26 cellular contexts compared by ENCODE assay signal in the genomic region with DNA sequence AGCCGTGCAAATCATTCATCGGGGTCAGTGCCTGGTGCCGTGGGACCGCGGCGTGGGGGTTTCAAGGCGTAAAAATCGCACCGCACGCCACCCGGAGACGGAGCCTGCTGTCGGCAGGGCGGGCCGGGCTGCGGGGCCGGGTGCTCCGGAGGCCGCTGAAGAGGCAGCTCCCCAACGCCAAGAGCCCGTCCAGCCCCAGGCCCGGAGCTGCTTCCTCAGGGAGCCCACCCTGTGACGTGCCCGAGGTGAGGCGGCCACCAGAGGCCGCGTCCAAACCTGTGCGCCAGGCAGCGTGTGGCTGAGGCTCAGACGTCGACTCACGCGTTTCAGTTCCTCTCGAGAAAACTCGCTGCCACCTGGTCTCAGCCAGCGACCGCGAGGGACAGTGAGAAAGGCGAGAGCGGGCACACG.
A peak's percentile ranks its signal among the peaks of the same experiment; 100 is the strongest.
DNase-seq lines count a peak whose midpoint lies in the region; ATAC-seq and TF ChIP-seq lines count a peak whose summit lies in the region.
"Had no signal": no experiment of that assay in that cellular context is flagged by ENCODE, and none has a peak within 500 bp of the region (broad histone marks: within the 10 kb centered on the region; RNA-seq: fewer than 3 reads in every experiment).

No MANE protein-coding gene starts in this region.

- H3K9me3 Mint-ChIP-seq in activated naive CD8-positive, alpha-beta T cell treated with anti-CD3 and anti-CD28 coated beads, Interleukin-2, amount 10 ng/mL, durations not matched to agents 7 days and 5 days, result peaks cover 10% of the 10 kb centered on the region
- peaks cover 22% of the 10 kb centered on the region for H3K9me3 Mint-ChIP-seq in activated naive CD8-positive, alpha-beta T cell treated with anti-CD3 and anti-CD28 coated beads, Interleukin-2, amount 50 U/mL, for 24 hours
- H3K9me3 Mint-ChIP-seq in chondrocyte (ENCODE audit: low read depth), result peaks cover 12% of the 10 kb centered on the region

- no peak overlapping the region for H3K27ac Mint-ChIP-seq in activated naive CD8-positive, alpha-beta T cell treated with anti-CD3 and anti-CD28 coated beads, Interleukin-2, amount 10 ng/mL, durations not matched to agents 7 days and 5 days
- H3K27ac Mint-ChIP-seq in activated naive CD8-positive, alpha-beta T cell treated with anti-CD3 and anti-CD28 coated beads, Interleukin-2, amount 50 U/mL, for 24 hours, result no peak overlapping the region
- H3K27ac Mint-ChIP-seq in chondrocyte (ENCODE audit: unreplicated experiment), result no peak overlapping the region
- H3K27ac Mint-ChIP-seq: activated naive CD8-positive, alpha-beta T cell treated with anti-CD3 and anti-CD28 coated beads for 36 hours; H9; nephron; T-helper 17 cell had no signal

- H3K27me3 ChIP-seq in left lung (no peaks in the 10 kb centered on the region), spleen (replicated peaks in 1 of 7) (no peaks in the 10 kb centered on the region), BE2C (no peaks in the 10 kb centered on the region)
- H3K27me3 ChIP-seq: cardiac muscle cell, pancreas, tibial nerve had no signal

- WGBS in spleen, 5 donors, result 93 to 98% (median 96%) methylated on average over 25 to 41 of the region's 41 CpGs

- ATAC-seq in activated naive CD8-positive, alpha-beta T cell treated with anti-CD3 and anti-CD28 coated beads, Interleukin-2, amount 10 ng/mL, durations not matched to agents 7 days and 5 days (ENCODE audit: low read depth), result no peak
- no peak for ATAC-seq in activated naive CD8-positive, alpha-beta T cell treated with anti-CD3 and anti-CD28 coated beads, Interleukin-2, amount 50 U/mL, for 24 hours
- ATAC-seq in left lung (no peak), HG02588 (IDR thresholded peaks at IDR 0.05; ENCODE audit: unreplicated experiment) (no peak)
- ATAC-seq: GM12878, pancreas, PC-3, SK-N-SH treated with all-trans-retinoic acid at 6 μM for 48 hours, T-helper 17 cell had no signal

- peaks cover 42% of the 10 kb centered on the region for H3K36me3 Mint-ChIP-seq in activated naive CD8-positive, alpha-beta T cell treated with anti-CD3 and anti-CD28 coated beads, Interleukin-2, amount 10 ng/mL, durations not matched to agents 7 days and 5 days
- H3K36me3 Mint-ChIP-seq in activated naive CD8-positive, alpha-beta T cell treated with anti-CD3 and anti-CD28 coated beads, Interleukin-2, amount 50 U/mL, for 24 hours (ENCODE audit: low read depth), result peaks cover 50% of the 10 kb centered on the region
- H3K36me3 Mint-ChIP-seq in chondrocyte (ENCODE audit: low read depth), result peaks cover 9% of the 10 kb centered on the region

- POLR2A ChIA-PET in activated naive CD8-positive, alpha-beta T cell treated with anti-CD3 and anti-CD28 coated beads, Interleukin-2, amount 10 ng/mL, durations not matched to agents 7 days and 5 days (lab: Charles Lee), result no interaction called here

- H3K9me3 ChIP-seq in left lung, result peaks cover 0 to 27% of the 10 kb centered on the region in 2 donors
- peaks cover 0 to 24% (median 11%) of the 10 kb centered on the region in 8 donors for H3K9me3 ChIP-seq in spleen
- no peaks in the 10 kb centered on the region for H3K9me3 ChIP-seq in BE2C
- H3K9me3 ChIP-seq: pancreas had no signal

- H3K36me3 ChIP-seq in left lung (peaks cover 0 to 23% of the 10 kb centered on the region in 2 donors), spleen (peaks cover 0 to 83% (median 24%) of the 10 kb centered on the region in 6 donors), BE2C (no peaks in the 10 kb centered on the region)
- H3K36me3 ChIP-seq: cardiac muscle cell, pancreas had no signal

- DNase-seq in activated naive CD8-positive, alpha-beta T cell treated with anti-CD3 and anti-CD28 coated beads, Interleukin-2, amount 10 ng/mL, durations not matched to agents 7 days and 5 days, result peak; percentile 21
- DNase-seq in activated naive CD8-positive, alpha-beta T cell treated with anti-CD3 and anti-CD28 coated beads, Interleukin-2, amount 50 U/mL, for 24 hours, result no peak
- peak; percentile 92 for DNase-seq in chondrocyte (ENCODE audit: low spot score)
- DNase-seq in left lung, result peak; percentile 29 to 75
- DNase-seq in spleen, result peak; percentile 67
- no peak for DNase-seq in COLO829 (ENCODE audit: low spot score)
- no peak for DNase-seq in BE2C
- DNase-seq: activated naive CD8-positive, alpha-beta T cell treated with anti-CD3 and anti-CD28 coated beads for 36 hours; DMS153; erythroblast; H9; NCI-H1417 treated with DMSO at 0.1 percent for 48 hours; NCI-H2029 treated with DMSO at 0.1 percent for 48 hours; NCI-H524 treated with DMSO at 0.1 percent for 48 hours; PC-3; retina; stimulated activated CD4-positive, alpha-beta T cell treated with anti-CD3 and anti-CD28 coated beads, Interleukin-2, amount 100 ng/mL, for 48 hours; T-helper 17 cell had no signal

- H3K4me3 Mint-ChIP-seq in activated naive CD8-positive, alpha-beta T cell treated with anti-CD3 and anti-CD28 coated beads, Interleukin-2, amount 10 ng/mL, durations not matched to agents 7 days and 5 days, result no peak overlapping the region
- no peak overlapping the region for H3K4me3 Mint-ChIP-seq in activated naive CD8-positive, alpha-beta T cell treated with anti-CD3 and anti-CD28 coated beads, Interleukin-2, amount 50 U/mL, for 24 hours
- no peak overlapping the region for H3K4me3 Mint-ChIP-seq in chondrocyte (ENCODE audit: unreplicated experiment)
- H3K4me3 Mint-ChIP-seq: activated naive CD8-positive, alpha-beta T cell treated with anti-CD3 and anti-CD28 coated beads for 36 hours; H9; nephron; T-helper 17 cell had no signal

- intact Hi-C loops in left lung (cut with DNase I), result no loop called here
- intact Hi-C loops in spleen (cut with DNase I; ENCODE audit: low total_unique reads), result no loop called here

- no peaks in the 10 kb centered on the region for H3K4me1 ChIP-seq in left lung
- H3K4me1 ChIP-seq in spleen, result peaks cover 8 to 42% (median 18%) of the 10 kb centered on the region in 6 donors
- H3K4me1 ChIP-seq in BE2C, result no peaks in the 10 kb centered on the region
- H3K4me1 ChIP-seq: pancreas had no signal

- H3K27ac ChIP-seq in left lung, result no peak overlapping the region
- no peak overlapping the region for H3K27ac ChIP-seq in spleen
- H3K27ac ChIP-seq: cardiac muscle cell, pancreas, tibial nerve had no signal

- TF ChIP-seq CTCF in chondrocyte (IDR thresholded peaks at IDR 0.05), result no peak
- TF ChIP-seq CTCF in left lung (IDR thresholded peaks at IDR 0.05), result no peak
- TF ChIP-seq CTCF in spleen (IDR thresholded peaks at IDR 0.05 in 8 of 11, conservative IDR thresholded peaks at IDR 0.05 in 3 of 11), result no peak
- no peak for TF ChIP-seq CTCF in BE2C (IDR thresholded peaks at IDR 0.05; ENCODE audit: low read depth, low read length)

- peaks cover 9% of the 10 kb centered on the region for H3K4me1 Mint-ChIP-seq in activated naive CD8-positive, alpha-beta T cell treated with anti-CD3 and anti-CD28 coated beads, Interleukin-2, amount 10 ng/mL, durations not matched to agents 7 days and 5 days
- H3K4me1 Mint-ChIP-seq in activated naive CD8-positive, alpha-beta T cell treated with anti-CD3 and anti-CD28 coated beads, Interleukin-2, amount 50 U/mL, for 24 hours, result peaks cover 43% of the 10 kb centered on the region
- H3K4me1 Mint-ChIP-seq in chondrocyte (ENCODE audit: low read depth), result peaks cover 37% of the 10 kb centered on the region
- H3K4me1 Mint-ChIP-seq: H9 had no signal

- H3K4me3 ChIP-seq in left lung (no peak overlapping the region), spleen (no peak overlapping the region), BE2C (ENCODE audit: low read depth, low read length) (no peak overlapping the region)
- H3K4me3 ChIP-seq: cardiac muscle cell, GM12878, lung, pancreas, tibial nerve had no signal

- TF ChIP-seq POLR2A in spleen (IDR thresholded peaks at IDR 0.05), result no peak

- no peaks in the 10 kb centered on the region for H3K27me3 Mint-ChIP-seq in activated naive CD8-positive, alpha-beta T cell treated with anti-CD3 and anti-CD28 coated beads, Interleukin-2, amount 10 ng/mL, durations not matched to agents 7 days and 5 days
- H3K27me3 Mint-ChIP-seq in activated naive CD8-positive, alpha-beta T cell treated with anti-CD3 and anti-CD28 coated beads, Interleukin-2, amount 50 U/mL, for 24 hours, result no peaks in the 10 kb centered on the region
- H3K27me3 Mint-ChIP-seq in chondrocyte (ENCODE audit: low read depth), result no peaks in the 10 kb centered on the region
- H3K27me3 Mint-ChIP-seq: activated naive CD8-positive, alpha-beta T cell treated with anti-CD3 and anti-CD28 coated beads for 36 hours; T-helper 17 cell had no signal

Comparison
In these comparisons a context has a peak if more than half of its experiments do, and no peak if none do; other contexts are left out.
1. DNase-seq: peak in activated naive CD8-positive, alpha-beta T cell treated with anti-CD3 and anti-CD28 coated beads, Interleukin-2, amount 10 ng/mL, durations not matched to agents 7 days and 5 days (single experiment), chondrocyte (single experiment), left lung (2 of 2) and spleen (single experiment); none in activated naive CD8-positive, alpha-beta T cell treated with anti-CD3 and anti-CD28 coated beads, Interleukin-2, amount 50 U/mL, for 24 hours (single experiment), COLO829 (single experiment) and BE2C (single experiment).